11 cellular contexts compared by ENCODE assay signal in the genomic region with DNA sequence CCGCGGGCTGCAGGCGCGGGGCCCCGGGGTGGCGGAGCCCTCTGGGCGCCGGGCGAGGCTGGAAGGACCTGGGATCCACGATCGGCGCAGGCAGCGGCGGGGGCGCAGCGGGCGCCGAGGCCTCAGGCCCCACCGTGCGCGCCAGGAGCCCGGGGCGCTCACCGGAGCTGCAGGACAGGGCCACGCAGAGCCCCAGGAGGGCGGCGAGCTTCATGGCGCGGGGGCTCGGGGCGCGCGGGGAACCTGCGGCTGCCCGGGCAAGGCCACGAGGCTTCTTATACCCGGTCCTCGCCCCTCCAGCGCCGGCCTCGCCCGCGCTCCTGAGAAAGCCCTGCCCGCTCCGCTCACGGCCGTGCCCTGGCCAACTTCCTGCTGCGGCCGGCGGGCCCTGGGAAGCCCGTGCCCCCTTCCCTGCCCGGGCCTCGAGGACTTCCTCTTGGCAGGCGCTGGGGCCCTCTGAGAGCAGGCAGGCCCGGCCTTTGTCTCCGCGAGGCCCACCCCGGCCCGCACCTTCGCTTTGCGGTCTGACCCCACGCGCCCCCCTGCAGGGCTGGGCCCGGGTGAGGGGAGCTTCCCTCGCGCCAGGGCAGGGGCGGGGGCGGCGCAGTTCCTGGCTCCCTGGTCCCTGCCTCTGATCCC. TPM values are rescaled to one million over a fixed set of nuclear protein-coding genes. Genes with fewer than 3 reads are reported as not detected.
DNase-seq lines count a peak whose midpoint lies in the region; ATAC-seq, FAIRE-seq and TF ChIP-seq lines count a peak whose summit lies in the region.
"Had no signal": no experiment of that assay in that cellular context is flagged by ENCODE, and none has a peak within 500 bp of the region (broad histone marks: within the 10 kb centered on the region; RNA-seq: fewer than 3 reads in every experiment).

A gene with protein sequence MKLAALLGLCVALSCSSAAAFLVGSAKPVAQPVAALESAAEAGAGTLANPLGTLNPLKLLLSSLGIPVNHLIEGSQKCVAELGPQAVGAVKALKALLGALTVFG (minus strand): TSS at position 251 of the 639 bp plus-strand sequence. CDS start 37 bp downstream, at position 214.

- peak; percentile 15 for ATAC-seq in stimulated activated naive CD8-positive, alpha-beta T cell treated with anti-CD3 and anti-CD28 coated beads, Interleukin-15, Interleukin-2, amounts not matched to agents 100 U/mL and 50 U/mL, for 24 hours

- H3K36me3 ChIP-seq in kidney (ENCODE audit: control insufficient read depth in 1 of 2, insufficient read depth in 2 of 2, low read length in 2 of 2): no peaks in the 10 kb centered on the region

- no peaks in the 10 kb centered on the region for H3K9me3 ChIP-seq in kidney (ENCODE audit: control insufficient read depth in 1 of 2, low read length in 2 of 2)

- no peak within 1 kb of the TSS for H3K4me3 ChIP-seq in kidney (ENCODE audit: low read length in 2 of 2)

- TF ChIP-seq CTCF in VCaP (conservative IDR thresholded peaks at IDR 0.05) (no peak), kidney (IDR thresholded peaks at IDR 0.05; ENCODE audit: borderline replicate concordance, extremely low read depth, insufficient read depth) (no peak)

- no peak for FAIRE-seq in kidney (lab: Jason Lieb, UNC)

- peak; percentile 37 for DNase-seq in DMS53 (lab: John Stamatoyannopoulos, UW)
- DNase-seq in DMS53 treated with DMSO at 0.1 percent for 48 hours (lab: John Stamatoyannopoulos, UW; ENCODE audit: unreplicated experiment): no peak
- DNase-seq in kidney: peak; percentile 79
- DNase-seq in stimulated activated naive CD8-positive, alpha-beta T cell treated with anti-CD3 and anti-CD28 coated beads, Interleukin-15, Interleukin-2, amounts not matched to agents 100 U/mL and 50 U/mL, for 24 hours: no peak
- DNase-seq in stimulated activated CD4-positive, alpha-beta T cell treated with anti-CD3 and anti-CD28 coated beads, Interleukin-1b, Interleukin-23, amount 100 ng/mL, for 48 hours: no peak
- no peak for DNase-seq in A172 (ENCODE audit: low spot score)
- DNase-seq in foreskin melanocyte: no peak
- DNase-seq: 8988T; activated CD4-positive, alpha-beta T cell treated with anti-CD3 and anti-CD28 coated beads for 4 hours; NCI-H2171 treated with DMSO at 0.1 percent for 48 hours had no signal

- no peak within 1 kb of the TSS for H3K9ac ChIP-seq in kidney (ENCODE audit: low read length in 2 of 2)

- H3K4me1 ChIP-seq in kidney (ENCODE audit: control insufficient read depth in 1 of 2, insufficient read depth in 1 of 2, low read depth in 1 of 2, low read length in 2 of 2): no peaks in the 10 kb centered on the region

- H3K27ac ChIP-seq in VCaP (peak within 1 kb of the TSS; percentile 76; the same call in 1 of the 2 replicates), kidney (ENCODE audit: low read depth in 2 of 2, low read length in 2 of 2) (no peak within 1 kb of the TSS)

- intact Hi-C loops in kidney (cut with DNase I): no loop called here

RNA-seq across cellular contexts. Expression of the gene that starts here (rescaled TPM):
- total RNA-seq in kidney: 1.1 TPM
- 2.3 TPM for polyA plus RNA-seq in kidney (ENCODE audit: insufficient read depth, low read depth, low replicate concordance)
- total RNA-seq in A172 (2014; rRNA removed; shearing (Covaris generic)): not detected in 2 replicates

Comparison
In these comparisons a context has a peak if more than half of its experiments do, and no peak if none do; other contexts are left out.
1. DNase-seq: peak in DMS53 (single experiment) and kidney (single experiment); none in DMS53 treated with DMSO at 0.1 percent for 48 hours (single experiment), stimulated activated naive CD8-positive, alpha-beta T cell treated with anti-CD3 and anti-CD28 coated beads, Interleukin-15, Interleukin-2, amounts not matched to agents 100 U/mL and 50 U/mL, for 24 hours (single experiment), stimulated activated CD4-positive, alpha-beta T cell treated with anti-CD3 and anti-CD28 coated beads, Interleukin-1b, Interleukin-23, amount 100 ng/mL, for 48 hours (single experiment), A172 (single experiment) and foreskin melanocyte (single experiment).